ENCODE assay signal across 14 cellular contexts in the genomic region with DNA sequence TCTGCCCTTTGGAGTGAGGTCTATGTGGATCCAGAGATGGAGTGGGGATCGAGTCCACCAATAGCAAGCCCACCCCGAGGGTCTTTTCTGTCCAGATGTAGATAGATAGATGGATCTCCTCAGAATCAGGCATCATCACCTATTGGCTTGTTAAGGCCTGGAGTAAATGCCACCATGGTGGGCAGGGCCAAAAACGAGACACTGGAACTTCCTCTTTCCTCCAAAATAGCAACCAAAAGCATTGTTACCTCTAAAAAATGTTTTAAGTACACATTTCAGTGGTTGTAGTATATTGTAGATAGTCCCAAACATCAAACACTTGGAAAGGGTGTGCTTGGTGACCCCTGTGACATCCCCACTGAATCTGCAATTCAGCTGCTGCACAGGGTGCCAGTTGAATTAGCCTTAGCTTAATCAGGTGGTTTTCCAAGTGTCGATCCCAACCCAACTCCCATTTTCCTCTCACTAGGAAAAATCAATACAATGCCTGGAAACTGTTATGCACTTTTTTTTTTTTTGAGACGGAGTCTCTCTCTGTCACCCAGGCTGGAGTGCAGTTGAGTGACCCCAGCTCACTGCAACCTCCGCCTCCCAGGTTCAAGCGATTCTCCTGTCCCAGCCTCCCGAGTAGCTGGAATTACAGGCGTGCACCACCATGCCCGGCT.
"Had no signal": no experiment of that assay in that cellular context is flagged by ENCODE, and none has a peak within 500 bp of the region (broad histone marks: within the 10 kb centered on the region; RNA-seq: fewer than 3 reads in every experiment).

No MANE protein-coding gene starts in this region.

- ATAC-seq: activated T-cell treated with anti-CD3 and anti-CD28 coated beads, Interleukin-2, amount 50 U/mL, for 72 hours; foreskin keratinocyte had no signal

- DNase-seq: activated CD4-positive, alpha-beta T cell treated with anti-CD3 and anti-CD28 coated beads, Interleukin-2, amount 10 ng/mL, durations not matched to agents 7 days and 5 days; activated CD8-positive, alpha-beta memory T cell treated with anti-CD3 and anti-CD28 coated beads, Interleukin-2, amount 50 U/mL, for 48 hours; activated gamma-delta T cell; activated T-cell treated with anti-CD3 and anti-CD28 coated beads, Interleukin-2, amount 50 U/mL, for 72 hours; amniotic stem cell; caudate nucleus; effector CD8-positive, alpha-beta T cell; foreskin keratinocyte; glutamatergic neuron; mesendoderm; occipital lobe; small intestine; stimulated activated CD4-positive, alpha-beta T cell treated with anti-CD3 and anti-CD28 coated beads, Interleukin-4, amount 100 ng/mL, for 24 hours; T-helper 2 cell had no signal
